In genomic region chr5:58620336-58620735, GRCh38 we compare ENCODE assay signal across 25 cellular contexts.
"Had no signal": no experiment of that assay in that cellular context is flagged by ENCODE, and none has a peak within 500 bp of the region (broad histone marks: within the 10 kb centered on the region; RNA-seq: fewer than 3 reads in every experiment).

No MANE protein-coding gene starts in this region.

- H3K4me1 ChIP-seq: suprapubic skin, testis, thyroid gland, tibial artery, transverse colon, upper lobe of left lung, upper lobe of right lung, uterus, vagina had no signal

- H3K4me3 ChIP-seq: stomach, suprapubic skin, testis, thoracic aorta, thyroid gland, tibial artery, tibial nerve, transverse colon, upper lobe of left lung, upper lobe of right lung, uterus, vagina had no signal

- H3K9me3 ChIP-seq: stomach, suprapubic skin, testis, thoracic aorta, thyroid gland, tibial artery, tibial nerve, transverse colon, upper lobe of left lung, upper lobe of right lung, uterus, vagina had no signal

- FAIRE-seq: urothelium cell line had no signal

- H3K36me3 ChIP-seq: stomach, suprapubic skin, thoracic aorta, thyroid gland, tibial artery, tibial nerve, transverse colon, upper lobe of left lung, upper lobe of right lung, uterus, vagina had no signal

- H3K27me3 ChIP-seq: stomach, suprapubic skin, testis, thyroid gland, tibial artery, tibial nerve, transverse colon, upper lobe of left lung, upper lobe of right lung, uterus, vagina had no signal

- DNase-seq: stimulated activated CD4-positive, alpha-beta T cell treated with anti-CD3 and anti-CD28 coated beads, Interleukin-2, amount 100 ng/mL, for 48 hours; stimulated activated CD4-positive, alpha-beta T cell treated with anti-CD3 and anti-CD28 coated beads, Interleukin-4, amount 100 ng/mL, for 1 hour; stimulated activated CD4-positive, alpha-beta T cell treated with anti-CD3 and anti-CD28 coated beads, Interleukin-4, amount 100 ng/mL, for 24 hours; stimulated activated CD4-positive, alpha-beta T cell treated with anti-CD3 and anti-CD28 coated beads, Interleukin-4, amount 100 ng/mL, for 4 hours; stimulated activated CD8-positive, alpha-beta memory T cell treated with anti-CD3 and anti-CD28 coated beads, Interleukin-4, amount 100 ng/mL, for 48 hours; stimulated activated naive B cell treated with anti-CD40 and anti-IgM and Interleukin-4, amounts not matched to agents 10 μg/mL and 1 μg/mL and 100 μg/mL, for 72 hours; stimulated activated naive CD4-positive, alpha-beta T cell; stimulated activated naive CD8-positive, alpha-beta T cell treated with anti-CD3 and anti-CD28 coated beads, Interleukin-15, amount 100 ng/mL, for 72 hours; stimulated activated naive CD8-positive, alpha-beta T cell treated with anti-CD3 and anti-CD28 coated beads, Interleukin-15, Interleukin-2, amounts not matched to agents 100 U/mL and 50 U/mL, for 24 hours; stomach; substantia nigra; testis; thyroid gland; tibial artery; transverse colon; upper lobe of left lung; upper lobe of right lung; uterus had no signal

- H3K27ac ChIP-seq: stomach, suprapubic skin, testis, thoracic aorta, thyroid gland, tibial artery, tibial nerve, transverse colon, upper lobe of left lung, upper lobe of right lung, uterus, vagina had no signal

- ATAC-seq: stimulated activated effector memory CD8-positive, alpha-beta T cell treated with anti-CD3 and anti-CD28 coated beads, Interleukin-12 subunit alpha, Interleukin-12 subunit beta, amount 100 ng/mL, for 72 hours; stimulated activated memory B cell treated with anti-CD40 and anti-IgM and Interleukin-4, amounts not matched to agents 10 μg/mL and 1 μg/mL and 100 μg/mL, for 72 hours; stimulated activated naive B cell treated with anti-CD40 and anti-IgM and Interleukin-4, amounts not matched to agents 10 μg/mL and 1 μg/mL and 100 μg/mL, for 72 hours; stimulated activated naive CD8-positive, alpha-beta T cell treated with anti-CD3 and anti-CD28 coated beads, Interleukin-15, amount 100 ng/mL, for 72 hours; stimulated activated naive CD8-positive, alpha-beta T cell treated with anti-CD3 and anti-CD28 coated beads, Interleukin-15, Interleukin-2, amounts not matched to agents 100 U/mL and 50 U/mL, for 24 hours; upper lobe of right lung had no signal
